In genomic region chr1:229118662-229119061, GRCh38 we compare ENCODE assay signal across 15 cellular contexts.
DNase-seq lines count a peak whose midpoint lies in the region; ATAC-seq, FAIRE-seq and TF ChIP-seq lines count a peak whose summit lies in the region.
"Had no signal": no experiment of that assay in that cellular context is flagged by ENCODE, and none has a peak within 500 bp of the region (broad histone marks: within the 10 kb centered on the region; RNA-seq: fewer than 3 reads in every experiment).

No MANE protein-coding gene starts in this region.

- H3K4me2 ChIP-seq in mammary epithelial cell (ENCODE audit: insufficient read depth, low read depth, low read length): no peak overlapping the region

- POLR2A ChIA-PET in MCF 10A (lab: Yijun Ruan, JAX): interaction anchor here (2.3 to 2.8 kb wide), 2 partner anchors 73 to 110 kb away, joined by 11 to 14 read pairs; no protein-coding TSS in a partner anchor

- intact Hi-C loops in MCF 10A (cut with micrococcal nuclease): loop anchor here (2.0 to 5.0 kb wide), 3 partner anchors 102 to 381 kb away; partner anchors contain the start of gene RHOU
- intact Hi-C loops in mammary epithelial cell (cut with micrococcal nuclease): no loop called here
- intact Hi-C loops in pancreas (cut with DNase I): no loop called here

- H2AFZ ChIP-seq in mammary epithelial cell (ENCODE audit: low read depth, low read length): no peak overlapping the region

- no TSS peak for BruUV-seq in MCF 10A (replicated peaks; lab: Mats Ljungman, UMichigan)
- no TSS peak for BruUV-seq in mammary epithelial cell (replicated peaks; lab: Mats Ljungman, UMichigan)

- no peak overlapping the region for H3K4me3 Mint-ChIP-seq in MCF 10A (ENCODE audit: unreplicated experiment)
- H3K4me3 Mint-ChIP-seq: B cell; CD8-positive, alpha-beta T cell; H9 had no signal

- peaks cover 26% of the 10 kb centered on the region for H3K4me1 Mint-ChIP-seq in MCF 10A (ENCODE audit: insufficient read depth, unreplicated experiment)
- H3K4me1 Mint-ChIP-seq: B cell had no signal

- H3K27ac ChIP-seq in mammary epithelial cell (ENCODE audit: insufficient read depth, low read depth, low read length): no peak overlapping the region
- H3K27ac ChIP-seq in pancreas: peak overlapping the region; percentile 66 to 90 (median 82)
- peak overlapping the region in 1 of 2 donors; percentile 77 for H3K27ac ChIP-seq in coronary artery

- dilution Hi-C loops in mammary epithelial cell (cut with HindIII; ENCODE audit: low sequenced_read_pairs): no loop called here

- H3K36me3 ChIP-seq in mammary epithelial cell (ENCODE audit: insufficient read depth, low read length) (no peaks in the 10 kb centered on the region), pancreas (no peaks in the 10 kb centered on the region)

- H3K36me3 Mint-ChIP-seq in MCF 10A (ENCODE audit: insufficient read depth, unreplicated experiment): no peaks in the 10 kb centered on the region
- H3K36me3 Mint-ChIP-seq: CD8-positive, alpha-beta T cell had no signal

- ATAC-seq in pancreas (no peak), esophagus mucosa (no peak)
- ATAC-seq: CD8-positive, alpha-beta T cell had no signal

- no peaks in the 10 kb centered on the region for H4K20me1 ChIP-seq in mammary epithelial cell (ENCODE audit: insufficient read depth, low read length)

- H3K9ac ChIP-seq in mammary epithelial cell (ENCODE audit: insufficient read depth, low read length): no peak overlapping the region

- 67% methylated on average over 1 of the region's 2 CpGs for WGBS in mammary epithelial cell (ENCODE audit: low coverage, missing lambda C conversion rate)
- WGBS in pancreas, 2 donors: 83 to 86% methylated on average over 2 of the region's 2 CpGs

- no peak for DNase-seq in MCF 10A (ENCODE audit: unreplicated experiment)
- DNase-seq in mammary epithelial cell: no peak
- DNase-seq in epithelial cell of esophagus (ENCODE audit: low read depth): peak; percentile 6
- no peak for DNase-seq in pancreas
- DNase-seq in SW480 (ENCODE audit: low spot score): no peak
- DNase-seq in DMS 273 (lab: John Stamatoyannopoulos, UW; ENCODE audit: unreplicated experiment): no peak
- DNase-seq in coronary artery (ENCODE audit: low spot score): no peak
- DNase-seq: CD8-positive, alpha-beta T cell; H9; NCI-H1436; NCI-H2171 treated with DMSO at 0.1 percent for 48 hours; NCI-H774 had no signal

- in situ Hi-C loops in mammary epithelial cell (cut with MboI; ENCODE audit: low sequenced_read_pairs in 2 of 2): no loop called here

- H3K27ac Mint-ChIP-seq in MCF 10A (ENCODE audit: low read depth, unreplicated experiment): peak overlapping the region; percentile 55
- H3K27ac Mint-ChIP-seq: B cell; CD8-positive, alpha-beta T cell; H9 had no signal

- H3K27me3 ChIP-seq in mammary epithelial cell (ENCODE audit: insufficient read depth, low read length) (no peaks in the 10 kb centered on the region), pancreas (no peaks in the 10 kb centered on the region)

- H3K4me3 ChIP-seq in mammary epithelial cell (replicated peaks in 1 of 3; ENCODE audit: insufficient read depth in 1 of 3, low read depth in 2 of 3, low read length in 3 of 3) (no peak overlapping the region), epithelial cell of esophagus (ENCODE audit: low read length) (no peak overlapping the region), pancreas (no peak overlapping the region), coronary artery (no peak overlapping the region)

- H3K9me3 ChIP-seq in mammary epithelial cell (replicated peaks; ENCODE audit: insufficient read depth, low read length) (no peaks in the 10 kb centered on the region), pancreas (no peaks in the 10 kb centered on the region)

- no peak for TF ChIP-seq CTCF in MCF 10A (IDR thresholded peaks at IDR 0.05; ENCODE audit: unreplicated experiment)
- no peak for TF ChIP-seq CTCF in mammary epithelial cell (conservative IDR thresholded peaks at IDR 0.05 in 1 of 2, IDR thresholded peaks at IDR 0.05 in 1 of 2; ENCODE audit: extremely low read depth in 1 of 2, insufficient read depth in 1 of 2, low read depth in 1 of 2, low read length in 2 of 2)
- TF ChIP-seq CTCF in epithelial cell of esophagus (IDR thresholded peaks at IDR 0.05; ENCODE audit: insufficient read depth, low read depth, low read length, missing control alignments): no peak
- TF ChIP-seq CTCF in pancreas (IDR thresholded peaks at IDR 0.05): no peak
- TF ChIP-seq CTCF in coronary artery (IDR thresholded peaks at IDR 0.05): no peak

- H3K4me1 ChIP-seq in mammary epithelial cell (ENCODE audit: insufficient read depth, low read length): peaks cover 4% of the 10 kb centered on the region
- peaks cover 5 to 21% (median 18%) of the 10 kb centered on the region in 3 donors for H3K4me1 ChIP-seq in pancreas

- H3K79me2 ChIP-seq in mammary epithelial cell (ENCODE audit: insufficient read depth, low read length): no peaks in the 10 kb centered on the region

- CTCF ChIA-PET in MCF 10A (lab: Yijun Ruan, JAX) (interaction anchor here (0.7 to 4.9 kb wide), 5 partner anchors 43 to 428 kb away, joined by 4 to 26 read pairs (median 7); partner anchors contain the start of gene RHOU), mammary epithelial cell (lab: Charles Lee; ENCODE audit: low non-redundant PET) (no interaction called here)

- no peaks in the 10 kb centered on the region for H3K27me3 Mint-ChIP-seq in MCF 10A (ENCODE audit: insufficient read depth, unreplicated experiment)

- FAIRE-seq in pancreas (lab: Jason Lieb, UNC): no peak
- FAIRE-seq: D721Med had no signal

- H3K9me3 Mint-ChIP-seq in MCF 10A (ENCODE audit: unreplicated experiment): no peaks in the 10 kb centered on the region
- H3K9me3 Mint-ChIP-seq: CD8-positive, alpha-beta T cell had no signal
